16 cellular contexts compared by ENCODE assay signal in genomic region chr1:201560328-201561194, GRCh38. TPM values are rescaled to one million over a fixed set of nuclear protein-coding genes. Genes with fewer than 3 reads are reported as not detected.
DNase-seq lines count a peak whose midpoint lies in the region; ATAC-seq and TF ChIP-seq lines count a peak whose summit lies in the region.
"Had no signal": no experiment of that assay in that cellular context is flagged by ENCODE, and none has a peak within 500 bp of the region (broad histone marks: within the 10 kb centered on the region; RNA-seq: fewer than 3 reads in every experiment).

No MANE protein-coding gene starts in this region.

- peaks cover 66% of the 10 kb centered on the region for H3K4me1 ChIP-seq in ACC112 (ENCODE audit: control insufficient read depth, insufficient read depth, low read length, unreplicated experiment)
- H3K4me1 ChIP-seq in osteoblast (ENCODE audit: insufficient read depth, low read length), result peaks cover 72% of the 10 kb centered on the region
- H3K4me1 ChIP-seq: colonic mucosa, prostate gland had no signal

- H3K27me3 ChIP-seq in ACC112 (ENCODE audit: insufficient read depth, low read length) (no peaks in the 10 kb centered on the region), osteoblast (ENCODE audit: insufficient read depth, low read length) (no peaks in the 10 kb centered on the region), MG63 (no peaks in the 10 kb centered on the region)
- H3K27me3 ChIP-seq: body of pancreas, colonic mucosa, neutrophil had no signal

- peaks cover 5% of the 10 kb centered on the region for H3K36me3 Mint-ChIP-seq in HFFc6 (ENCODE audit: low read depth)

- H3K27ac ChIP-seq in ACC112 (ENCODE audit: low read depth, low read length) (peak overlapping the region; percentile 98), cingulate gyrus (ENCODE audit: low read depth, low read length) (peak overlapping the region; percentile 20), osteoblast (ENCODE audit: low read depth, low read length) (peak overlapping the region; percentile 96)
- H3K27ac ChIP-seq: body of pancreas, colonic mucosa, neutrophil, prostate gland had no signal

- H3K36me3 ChIP-seq in ACC112 (ENCODE audit: insufficient read depth, low read length), result peaks cover 6% of the 10 kb centered on the region; the same call in 1 of the 2 replicates
- peaks cover 8% of the 10 kb centered on the region for H3K36me3 ChIP-seq in osteoblast (ENCODE audit: insufficient read depth, low read length)
- no peaks in the 10 kb centered on the region for H3K36me3 ChIP-seq in MG63
- H3K36me3 ChIP-seq: colonic mucosa, neutrophil, prostate gland had no signal

- peaks cover 90% of the 10 kb centered on the region for H3K4me1 Mint-ChIP-seq in HFFc6 (ENCODE audit: low read depth)
- H3K4me1 Mint-ChIP-seq: activated naive CD8-positive, alpha-beta T cell treated with anti-CD3 and anti-CD28 coated beads, Interleukin-2, amount 50 U/mL, for 24 hours had no signal

- TF ChIP-seq CTCF in HFFc6 (IDR thresholded peaks at IDR 0.05), result no peak
- no peak for TF ChIP-seq CTCF in osteoblast (IDR thresholded peaks at IDR 0.05; ENCODE audit: extremely low read depth, low read depth, low read length)

- no peak overlapping the region for H2AFZ ChIP-seq in ACC112 (ENCODE audit: low read length, unreplicated experiment)
- H2AFZ ChIP-seq in osteoblast (ENCODE audit: low read length), result no peak overlapping the region

- DNase-seq in HFFc6 (no peak), osteoblast (ENCODE audit: insufficient read length, low spot score, missing footprints) (peak; percentile 35), NCI-H82 (lab: John Stamatoyannopoulos, UW) (no peak), MG63 (no peak)
- DNase-seq in activated CD4-positive, alpha-beta T cell treated with anti-CD3 and anti-CD28 coated beads, Interleukin-2, amount 50 U/mL, for 4 hours, result no peak
- DNase-seq: KG1, NCI-H524 treated with DMSO at 0.1 percent for 48 hours had no signal

- H3K9me3 ChIP-seq in osteoblast (ENCODE audit: low read depth, low read length), result no peaks in the 10 kb centered on the region
- H3K9me3 ChIP-seq in MG63, result no peaks in the 10 kb centered on the region
- H3K9me3 ChIP-seq: body of pancreas, colonic mucosa, neutrophil, prostate gland had no signal

- no peak overlapping the region for H3K4me2 ChIP-seq in osteoblast (ENCODE audit: insufficient read depth, low read length)

- H3K27ac Mint-ChIP-seq in HFFc6, result peak overlapping the region; percentile 95
- H3K27ac Mint-ChIP-seq: activated naive CD8-positive, alpha-beta T cell treated with anti-CD3 and anti-CD28 coated beads, Interleukin-2, amount 50 U/mL, for 24 hours; activated T-cell treated with anti-CD3 and anti-CD28 coated beads, Interleukin-2, amount 50 U/mL, for 24 hours had no signal

- H3K79me2 ChIP-seq in ACC112 (ENCODE audit: control insufficient read depth, insufficient read depth, low read length, unreplicated experiment), result peaks cover 77% of the 10 kb centered on the region
- H3K79me2 ChIP-seq in osteoblast (ENCODE audit: insufficient read depth, low read length), result peaks cover 91% of the 10 kb centered on the region

- H3K27me3 Mint-ChIP-seq in HFFc6 (ENCODE audit: insufficient read depth), result no peaks in the 10 kb centered on the region; the same call in 1 of the 2 replicates
- H3K27me3 Mint-ChIP-seq: activated naive CD8-positive, alpha-beta T cell treated with anti-CD3 and anti-CD28 coated beads, Interleukin-2, amount 50 U/mL, for 24 hours; activated T-cell treated with anti-CD3 and anti-CD28 coated beads, Interleukin-2, amount 50 U/mL, for 24 hours had no signal

- no peak for ATAC-seq in GM19035 (IDR thresholded peaks at IDR 0.05; ENCODE audit: unreplicated experiment)

- no peaks in the 10 kb centered on the region for H3K9me3 Mint-ChIP-seq in HFFc6
- H3K9me3 Mint-ChIP-seq: activated naive CD8-positive, alpha-beta T cell treated with anti-CD3 and anti-CD28 coated beads, Interleukin-2, amount 50 U/mL, for 24 hours; activated T-cell treated with anti-CD3 and anti-CD28 coated beads, Interleukin-2, amount 50 U/mL, for 24 hours had no signal

- no peaks in the 10 kb centered on the region for H4K20me1 ChIP-seq in osteoblast (ENCODE audit: insufficient read depth, low read length)

- H3K4me3 Mint-ChIP-seq in HFFc6, result no peak overlapping the region; the same call in 1 of the 2 replicates
- H3K4me3 Mint-ChIP-seq: activated naive CD8-positive, alpha-beta T cell treated with anti-CD3 and anti-CD28 coated beads, Interleukin-2, amount 50 U/mL, for 24 hours; activated T-cell treated with anti-CD3 and anti-CD28 coated beads, Interleukin-2, amount 50 U/mL, for 24 hours had no signal

- H3K4me3 ChIP-seq in ACC112 (ENCODE audit: low read depth, low read length), result no peak overlapping the region
- H3K4me3 ChIP-seq in osteoblast (ENCODE audit: insufficient read depth, low read length), result no peak overlapping the region
- H3K4me3 ChIP-seq in MG63, result no peak overlapping the region
- H3K4me3 ChIP-seq: body of pancreas, colonic mucosa, prostate gland had no signal

RNA-seq across cellular contexts. Expression of gene NAV1, which starts 21.6 kb away (rescaled TPM):
- total RNA-seq in HFFc6 (2021; fragmentation: NEBNext Ultra II Directional; extraction: Animal tissue kit (Norgen Biotek cat#: 25700)), result 10 to 100 TPM; 72.9 to 88.0 (median 78.4) TPM
- total RNA-seq in osteoblast, result 47.0 and 47.1 TPM in 2 replicates
- 17.7 and 22.9 TPM in 2 replicates for total RNA-seq in MG63 (2014; rRNA removed; shearing (Covaris generic); ENCODE audit: low replicate concordance)

RNA-seq across cellular contexts. Expression of gene CSRP1, which starts 53.6 kb away (rescaled TPM):
- total RNA-seq in HFFc6 (2021; fragmentation: NEBNext Ultra II Directional; extraction: Animal tissue kit (Norgen Biotek cat#: 25700)), result 100 to 1,000 TPM; 540 to 614 (median 577) TPM
- total RNA-seq in osteoblast, result 389 and 480 TPM in 2 replicates
- 108 and 190 TPM in 2 replicates for total RNA-seq in MG63 (2014; rRNA removed; shearing (Covaris generic); ENCODE audit: low replicate concordance)

Comparison
In these comparisons a context has a peak if more than half of its experiments do, and no peak if none do; other contexts are left out.
1. H3K27ac ChIP-seq: peak in every context shown above with its lines; median percentile 98 in ACC112; 96 in osteoblast; 20 in cingulate gyrus.